8 cellular contexts compared by ENCODE assay signal in the genomic region with DNA sequence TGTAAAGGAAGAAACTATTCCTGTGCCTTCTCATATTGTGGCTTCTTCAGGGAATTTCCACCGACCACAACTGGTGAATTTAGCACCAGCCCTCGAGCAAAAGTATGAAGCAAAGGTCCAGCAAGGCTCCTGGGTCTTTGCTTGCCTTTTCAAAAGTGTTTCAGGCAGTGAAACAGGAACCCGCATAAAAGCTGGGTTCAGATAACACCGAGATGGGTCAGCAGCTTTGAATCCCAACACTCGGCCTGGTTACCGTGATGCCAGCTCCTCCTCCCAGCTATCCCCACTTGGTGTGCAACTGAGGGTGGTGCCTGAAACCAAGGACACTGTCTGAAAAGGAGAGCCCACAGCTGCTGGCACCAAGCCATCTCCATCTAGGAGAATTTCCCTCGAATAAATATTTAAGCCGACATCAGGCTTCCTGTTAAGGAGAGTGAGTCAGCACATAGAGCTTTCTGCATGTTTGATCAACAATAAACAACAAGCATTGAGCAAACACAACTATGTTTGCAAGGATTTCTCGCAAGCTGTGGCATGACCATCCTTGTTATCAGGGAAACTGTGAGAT.
DNase-seq lines count a peak whose midpoint lies in the region; ATAC-seq and TF ChIP-seq lines count a peak whose summit lies in the region.

No MANE protein-coding gene starts in this region.

- H3K4me3 ChIP-seq in GM12865 (ENCODE audit: low read depth, low read length) (no peak overlapping the region), retinal pigment epithelial cell (ENCODE audit: low read length) (no peak overlapping the region)

- DNase-seq in GM12865 (ENCODE audit: low read depth) (peak; percentile 18), RPMI7951 (ENCODE audit: low read depth) (peak; percentile 97), fibroblast of peridontal ligament (ENCODE audit: extremely low read depth) (peak; percentile 83), retinal pigment epithelial cell (ENCODE audit: low read depth) (peak; percentile 63), NCI-H1436 (lab: John Stamatoyannopoulos, UW) (no peak), iPS-NIHi7 (ENCODE audit: extremely low spot score) (no peak), 8988T (no peak)

- TF ChIP-seq CTCF in GM12865 (IDR thresholded peaks at IDR 0.05; ENCODE audit: insufficient read depth, low read depth, low read length, missing control alignments) (no peak), retinal pigment epithelial cell (conservative IDR thresholded peaks at IDR 0.05; ENCODE audit: low read depth, low read length) (no peak)

- ATAC-seq in HG02759 (IDR thresholded peaks at IDR 0.05; ENCODE audit: unreplicated experiment): no peak

Comparison
In these comparisons a context has a peak if more than half of its experiments do, and no peak if none do; other contexts are left out.
1. DNase-seq: peak in GM12865 (single experiment), RPMI7951 (single experiment), fibroblast of peridontal ligament (single experiment) and retinal pigment epithelial cell (single experiment); none in NCI-H1436 (single experiment), iPS-NIHi7 (single experiment) and 8988T (single experiment).